In genomic region chr17:78268960-78269892, GRCh38 we compare ENCODE assay signal across 13 cellular contexts. TPM values are rescaled to one million over a fixed set of nuclear protein-coding genes. Genes with fewer than 3 reads are reported as not detected.
DNase-seq lines count a peak whose midpoint lies in the region; ATAC-seq and TF ChIP-seq lines count a peak whose summit lies in the region.
"Had no signal": no experiment of that assay in that cellular context is flagged by ENCODE, and none has a peak within 500 bp of the region (broad histone marks: within the 10 kb centered on the region; RNA-seq: fewer than 3 reads in every experiment).

No MANE protein-coding gene starts in this region.

- H3K27me3 Mint-ChIP-seq in Caco-2 (ENCODE audit: insufficient read depth, unreplicated experiment) (no peaks in the 10 kb centered on the region), nephron (ENCODE audit: low read depth) (peaks cover 7% of the 10 kb centered on the region)
- H3K27me3 Mint-ChIP-seq: activated naive CD8-positive, alpha-beta T cell treated with anti-CD3 and anti-CD28 coated beads for 36 hours; CD4-positive, alpha-beta T cell had no signal

- no peaks in the 10 kb centered on the region for H3K27me3 ChIP-seq in Caco-2 (replicated peaks; ENCODE audit: control insufficient read depth, insufficient read depth, low read length)

- no peak overlapping the region for H3K4me3 ChIP-seq in Caco-2 (ENCODE audit: low read depth, low read length)
- no peak overlapping the region for H3K4me3 ChIP-seq in coronary artery
- H3K4me3 ChIP-seq: suprapubic skin had no signal

- POLR2A ChIA-PET in Caco-2 (lab: Charles Lee), result no interaction called here

- ATAC-seq in HG02981 (IDR thresholded peaks at IDR 0.05; ENCODE audit: unreplicated experiment), result no peak

- no peaks in the 10 kb centered on the region; the same call in 1 of the 2 replicates for H3K9me3 ChIP-seq in Caco-2
- H3K9me3 ChIP-seq: suprapubic skin had no signal

- H3K4me1 Mint-ChIP-seq in Caco-2 (ENCODE audit: low read depth, unreplicated experiment), result peaks cover 31% of the 10 kb centered on the region
- peaks cover 63% of the 10 kb centered on the region for H3K4me1 Mint-ChIP-seq in nephron

- no peaks in the 10 kb centered on the region for H3K9me3 Mint-ChIP-seq in Caco-2 (ENCODE audit: unreplicated experiment)
- H3K9me3 Mint-ChIP-seq in nephron, result no peaks in the 10 kb centered on the region
- H3K9me3 Mint-ChIP-seq: activated naive CD8-positive, alpha-beta T cell treated with anti-CD3 and anti-CD28 coated beads for 36 hours; CD4-positive, alpha-beta T cell had no signal

- peak overlapping the region; percentile 32 for H3K4me3 Mint-ChIP-seq in Caco-2 (ENCODE audit: unreplicated experiment)
- peak overlapping the region; percentile 70 to 81 (median 80) for H3K4me3 Mint-ChIP-seq in nephron
- H3K4me3 Mint-ChIP-seq: activated naive CD8-positive, alpha-beta T cell treated with anti-CD3 and anti-CD28 coated beads for 36 hours; CD4-positive, alpha-beta T cell; T-helper 1 cell treated with Interleukin-12 subunit alpha and Interleukin-12 subunit beta and Interleukin-4 antibody, amounts not matched to agents 30 μg/mL and 1 μg/mL, for 36 hours had no signal

- H3K27ac Mint-ChIP-seq in Caco-2 (ENCODE audit: unreplicated experiment), result peak overlapping the region; percentile 66
- peak overlapping the region; percentile 93 to 97 (median 94) for H3K27ac Mint-ChIP-seq in nephron
- H3K27ac Mint-ChIP-seq: activated naive CD8-positive, alpha-beta T cell treated with anti-CD3 and anti-CD28 coated beads for 36 hours; T-helper 1 cell treated with Interleukin-12 subunit alpha and Interleukin-12 subunit beta and Interleukin-4 antibody, amounts not matched to agents 30 μg/mL and 1 μg/mL, for 36 hours had no signal

- H3K36me3 Mint-ChIP-seq in Caco-2 (ENCODE audit: insufficient read depth, unreplicated experiment) (no peaks in the 10 kb centered on the region), nephron (ENCODE audit: low read depth) (no peaks in the 10 kb centered on the region)
- H3K36me3 Mint-ChIP-seq: activated naive CD8-positive, alpha-beta T cell treated with anti-CD3 and anti-CD28 coated beads for 36 hours had no signal

- DNase-seq in Caco-2 (peak in 1 of 2 experiments; percentile 46), NCI-H1417 (lab: John Stamatoyannopoulos, UW) (peak in 2 of 3 experiments; percentile 73 to 83), coronary artery (ENCODE audit: low spot score) (peak; percentile 70), amygdala (lab: John Stamatoyannopoulos, UW) (no peak), NCI-H1436 (lab: John Stamatoyannopoulos, UW) (no peak), NOMO-1 treated with DMSO at 0.1 percent for 48 hours (lab: John Stamatoyannopoulos, UW; ENCODE audit: unreplicated experiment) (no peak)
- DNase-seq: activated naive CD8-positive, alpha-beta T cell treated with anti-CD3 and anti-CD28 coated beads for 36 hours; CD4-positive, alpha-beta T cell had no signal

- CTCF ChIA-PET in Caco-2 (lab: Charles Lee), result interaction anchor here (0.9 to 1.3 kb wide), 2 partner anchors 18 to 152 kb away, joined by 4 read pairs; no protein-coding TSS in a partner anchor

- no peaks in the 10 kb centered on the region for H3K36me3 ChIP-seq in Caco-2 (ENCODE audit: control insufficient read depth, insufficient read depth, low read length)
- H3K36me3 ChIP-seq: suprapubic skin had no signal

- H3K4me1 ChIP-seq in Caco-2, result peaks cover 50% of the 10 kb centered on the region
- H3K4me1 ChIP-seq: parathyroid adenoma had no signal

- intact Hi-C loops in Caco-2 (cut with micrococcal nuclease; ENCODE audit: unreplicated experiment), result no loop called here

- H3K27ac ChIP-seq in coronary artery, result no peak overlapping the region
- H3K27ac ChIP-seq: parathyroid adenoma, suprapubic skin had no signal

- no TSS peak for BruUV-seq in Caco-2 (replicated peaks; lab: Mats Ljungman, UMichigan)

- TF ChIP-seq CTCF in Caco-2 (IDR thresholded peaks at IDR 0.05; ENCODE audit: insufficient read depth in 1 of 2, low read depth in 1 of 2, low read length in 1 of 2, severe bottlenecking in 1 of 2, unreplicated experiment in 1 of 2) (no peak), coronary artery (IDR thresholded peaks at IDR 0.05) (no peak), nephron (IDR thresholded peaks at IDR 0.05; ENCODE audit: unreplicated experiment in 3 of 3) (no peak)

RNA-seq across cellular contexts. Expression of gene TMEM235, which starts 37.8 kb away (rescaled TPM):
- not detected in 2 replicates for total RNA-seq in Caco-2 (2022)
- total RNA-seq: activated naive CD8-positive, alpha-beta T cell treated with anti-CD3 and anti-CD28 coated beads for 36 hours; CD4-positive, alpha-beta T cell; suprapubic skin had no signal

RNA-seq across cellular contexts. Expression of gene BIRC5, which starts 55.2 kb away (rescaled TPM):
- total RNA-seq in Caco-2 (2022), result 82.0 and 88.8 TPM in 2 replicates

Comparison
In these comparisons a context has a peak if more than half of its experiments do, and no peak if none do; other contexts are left out.
1. DNase-seq: peak in NCI-H1417 (2 of 3) and coronary artery (single experiment); none in amygdala (0 of 56), NCI-H1436 (single experiment) and NOMO-1 treated with DMSO at 0.1 percent for 48 hours (single experiment).